In the genomic region with DNA sequence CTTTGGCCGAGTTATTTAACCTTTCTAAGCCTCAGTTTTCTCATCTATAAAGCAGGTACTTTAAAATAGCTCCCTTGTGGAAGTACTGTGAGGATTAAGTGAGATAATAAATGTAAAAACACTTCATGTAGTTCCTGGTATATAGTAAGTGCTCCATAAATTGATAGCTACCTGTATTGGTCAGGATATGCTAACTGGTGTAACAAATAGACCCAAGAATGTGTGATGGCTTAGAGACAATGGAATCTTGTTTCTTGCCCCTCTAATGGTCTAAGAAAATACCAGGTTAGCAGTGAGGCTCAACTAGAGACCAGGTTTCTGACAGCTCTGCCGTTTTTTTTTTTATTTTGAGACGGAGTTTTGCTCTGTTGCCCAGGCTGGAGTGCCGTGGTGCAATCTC, we compare ENCODE assay signal across 1 cellular context.
TF ChIP-seq lines count a peak whose summit lies in the region.

No MANE protein-coding gene starts in this region.

TF ChIP-seq in K562, 482 proteins besides CTCF, POLR2A, EP300 and RAD21:
- TF ChIP-seq ETS1 (conservative IDR thresholded peaks at IDR 0.05; ENCODE audit: control insufficient read depth, low read depth, low read length) = no peak
- TF ChIP-seq DACH1 (IDR thresholded peaks at IDR 0.05; ENCODE audit: partially characterized antibody) = no peak
- TF ChIP-seq NEUROD1 (IDR thresholded peaks at IDR 0.05; ENCODE audit: borderline replicate concordance, low read depth, low read length, partially characterized antibody) = no peak
- TF ChIP-seq, protein P1, sequence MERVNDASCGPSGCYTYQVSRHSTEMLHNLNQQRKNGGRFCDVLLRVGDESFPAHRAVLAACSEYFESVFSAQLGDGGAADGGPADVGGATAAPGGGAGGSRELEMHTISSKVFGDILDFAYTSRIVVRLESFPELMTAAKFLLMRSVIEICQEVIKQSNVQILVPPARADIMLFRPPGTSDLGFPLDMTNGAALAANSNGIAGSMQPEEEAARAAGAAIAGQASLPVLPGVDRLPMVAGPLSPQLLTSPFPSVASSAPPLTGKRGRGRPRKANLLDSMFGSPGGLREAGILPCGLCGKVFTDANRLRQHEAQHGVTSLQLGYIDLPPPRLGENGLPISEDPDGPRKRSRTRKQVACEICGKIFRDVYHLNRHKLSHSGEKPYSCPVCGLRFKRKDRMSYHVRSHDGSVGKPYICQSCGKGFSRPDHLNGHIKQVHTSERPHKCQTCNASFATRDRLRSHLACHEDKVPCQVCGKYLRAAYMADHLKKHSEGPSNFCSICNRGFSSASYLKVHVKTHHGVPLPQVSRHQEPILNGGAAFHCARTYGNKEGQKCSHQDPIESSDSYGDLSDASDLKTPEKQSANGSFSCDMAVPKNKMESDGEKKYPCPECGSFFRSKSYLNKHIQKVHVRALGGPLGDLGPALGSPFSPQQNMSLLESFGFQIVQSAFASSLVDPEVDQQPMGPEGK (CRISPR knock-in tag; IDR thresholded peaks at IDR 0.05; ENCODE audit: borderline replicate concordance) = no peak
- no peak for TF ChIP-seq NBN (IDR thresholded peaks at IDR 0.05; ENCODE audit: low read depth)
- no peak for TF ChIP-seq HMBOX1 (IDR thresholded peaks at IDR 0.05)
- TF ChIP-seq, protein P2, sequence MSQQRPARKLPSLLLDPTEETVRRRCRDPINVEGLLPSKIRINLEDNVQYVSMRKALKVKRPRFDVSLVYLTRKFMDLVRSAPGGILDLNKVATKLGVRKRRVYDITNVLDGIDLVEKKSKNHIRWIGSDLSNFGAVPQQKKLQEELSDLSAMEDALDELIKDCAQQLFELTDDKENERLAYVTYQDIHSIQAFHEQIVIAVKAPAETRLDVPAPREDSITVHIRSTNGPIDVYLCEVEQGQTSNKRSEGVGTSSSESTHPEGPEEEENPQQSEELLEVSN (IDR thresholded peaks at IDR 0.05; ENCODE audit: borderline replicate concordance in 1 of 2, extremely low read depth in 1 of 2, insufficient read depth in 1 of 2, insufficient read length in 1 of 2, low read depth in 1 of 2, low read length in 1 of 2, poor library complexity in 1 of 2, severe bottlenecking in 1 of 2) = no peak
- no peak for TF ChIP-seq ZNF445 (CRISPR knock-in tag; IDR thresholded peaks at IDR 0.05; ENCODE audit: low read depth)
- TF ChIP-seq HNRNPUL1 (IDR thresholded peaks at IDR 0.05; ENCODE audit: low read length) = no peak
- TF ChIP-seq FOSL1 (tag; conservative IDR thresholded peaks at IDR 0.05) = no peak
- TF ChIP-seq HLTF (IDR thresholded peaks at IDR 0.05) = no peak
- TF ChIP-seq MAFG (tag; conservative IDR thresholded peaks at IDR 0.05) = no peak
- no peak for TF ChIP-seq HNRNPLL (IDR thresholded peaks at IDR 0.05; ENCODE audit: low read depth, low read length, poor library complexity, severe bottlenecking)
- TF ChIP-seq KDM1A (IDR thresholded peaks at IDR 0.05) = 0 out of 4 replicates have a peak, but pooled peaks of 1 of the 2 experiments have one; percentile 27
- TF ChIP-seq CBX3 (IDR thresholded peaks at IDR 0.05; ENCODE audit: borderline replicate concordance in 1 of 2, low read length in 2 of 2) = peak in 1 of 2 experiments; percentile 85; a peak in 1 of 3 replicates
- no peak for TF ChIP-seq MCM3 (IDR thresholded peaks at IDR 0.05)
- TF ChIP-seq MED1 (CRISPR knock-in tag; IDR thresholded peaks at IDR 0.05; ENCODE audit: borderline replicate concordance) = no peak
- no peak for TF ChIP-seq PTBP1 (IDR thresholded peaks at IDR 0.05; ENCODE audit: low read depth, low read length)
- TF ChIP-seq RBM25 (IDR thresholded peaks at IDR 0.05; ENCODE audit: low read depth, low read length, severe bottlenecking) = peak; percentile 72
- no peak for TF ChIP-seq ZNF124 (CRISPR knock-in tag; IDR thresholded peaks at IDR 0.05)
- TF ChIP-seq NFXL1 (CRISPR knock-in tag; IDR thresholded peaks at IDR 0.05) = no peak
- TF ChIP-seq POLR2H (tag; IDR thresholded peaks at IDR 0.05; ENCODE audit: low read depth) = no peak
- TF ChIP-seq HDAC8 (tag; IDR thresholded peaks at IDR 0.05) = no peak
- no peak for TF ChIP-seq ZNF324 (CRISPR knock-in tag; IDR thresholded peaks at IDR 0.05)
- TF ChIP-seq, protein P3, sequence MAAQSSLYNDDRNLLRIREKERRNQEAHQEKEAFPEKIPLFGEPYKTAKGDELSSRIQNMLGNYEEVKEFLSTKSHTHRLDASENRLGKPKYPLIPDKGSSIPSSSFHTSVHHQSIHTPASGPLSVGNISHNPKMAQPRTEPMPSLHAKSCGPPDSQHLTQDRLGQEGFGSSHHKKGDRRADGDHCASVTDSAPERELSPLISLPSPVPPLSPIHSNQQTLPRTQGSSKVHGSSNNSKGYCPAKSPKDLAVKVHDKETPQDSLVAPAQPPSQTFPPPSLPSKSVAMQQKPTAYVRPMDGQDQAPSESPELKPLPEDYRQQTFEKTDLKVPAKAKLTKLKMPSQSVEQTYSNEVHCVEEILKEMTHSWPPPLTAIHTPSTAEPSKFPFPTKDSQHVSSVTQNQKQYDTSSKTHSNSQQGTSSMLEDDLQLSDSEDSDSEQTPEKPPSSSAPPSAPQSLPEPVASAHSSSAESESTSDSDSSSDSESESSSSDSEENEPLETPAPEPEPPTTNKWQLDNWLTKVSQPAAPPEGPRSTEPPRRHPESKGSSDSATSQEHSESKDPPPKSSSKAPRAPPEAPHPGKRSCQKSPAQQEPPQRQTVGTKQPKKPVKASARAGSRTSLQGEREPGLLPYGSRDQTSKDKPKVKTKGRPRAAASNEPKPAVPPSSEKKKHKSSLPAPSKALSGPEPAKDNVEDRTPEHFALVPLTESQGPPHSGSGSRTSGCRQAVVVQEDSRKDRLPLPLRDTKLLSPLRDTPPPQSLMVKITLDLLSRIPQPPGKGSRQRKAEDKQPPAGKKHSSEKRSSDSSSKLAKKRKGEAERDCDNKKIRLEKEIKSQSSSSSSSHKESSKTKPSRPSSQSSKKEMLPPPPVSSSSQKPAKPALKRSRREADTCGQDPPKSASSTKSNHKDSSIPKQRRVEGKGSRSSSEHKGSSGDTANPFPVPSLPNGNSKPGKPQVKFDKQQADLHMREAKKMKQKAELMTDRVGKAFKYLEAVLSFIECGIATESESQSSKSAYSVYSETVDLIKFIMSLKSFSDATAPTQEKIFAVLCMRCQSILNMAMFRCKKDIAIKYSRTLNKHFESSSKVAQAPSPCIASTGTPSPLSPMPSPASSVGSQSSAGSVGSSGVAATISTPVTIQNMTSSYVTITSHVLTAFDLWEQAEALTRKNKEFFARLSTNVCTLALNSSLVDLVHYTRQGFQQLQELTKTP (IDR thresholded peaks at IDR 0.05; ENCODE audit: low read depth in 1 of 2, partially characterized antibody in 2 of 2) = no peak
- peak; percentile 77 for TF ChIP-seq BCOR (IDR thresholded peaks at IDR 0.05)
- no peak for TF ChIP-seq CBX8 (IDR thresholded peaks at IDR 0.05; ENCODE audit: borderline replicate concordance, extremely low read depth, low read depth, low read length, poor library complexity, severe bottlenecking)
- no peak for TF ChIP-seq SMARCB1 (IDR thresholded peaks at IDR 0.05; ENCODE audit: insufficient read length, low read depth)
- TF ChIP-seq TEAD1 (CRISPR knock-in tag; IDR thresholded peaks at IDR 0.05) = no peak
